In the genomic region with DNA sequence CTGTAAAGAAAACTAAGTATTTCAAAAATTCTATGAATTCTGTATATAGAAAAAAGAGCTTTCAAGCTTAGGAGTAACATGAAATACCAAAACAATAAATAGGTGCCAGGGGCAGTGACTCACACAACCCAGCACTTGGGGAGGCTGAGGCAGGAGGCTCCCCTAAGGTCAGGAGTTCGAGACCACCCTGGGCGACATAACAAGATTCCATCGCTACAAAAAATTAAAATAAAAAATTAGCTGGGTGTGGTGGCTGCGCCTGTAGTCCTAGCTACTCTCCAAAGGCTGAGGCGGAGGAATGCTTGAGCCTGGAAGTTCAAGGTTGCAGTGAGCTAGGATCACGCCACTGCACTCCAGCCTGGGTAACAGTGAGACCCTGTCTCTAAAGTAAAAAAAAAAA, we compare ENCODE assay signal across 11 cellular contexts. TPM values are rescaled to one million over a fixed set of nuclear protein-coding genes. Genes with fewer than 3 reads are reported as not detected.
"Had no signal": no experiment of that assay in that cellular context is flagged by ENCODE, and none has a peak within 500 bp of the region (broad histone marks: within the 10 kb centered on the region; RNA-seq: fewer than 3 reads in every experiment).

No MANE protein-coding gene starts in this region.

- H2AFZ ChIP-seq: GM23248 had no signal

- H3K9ac ChIP-seq: GM23248, KMS-11 had no signal

- H3K4me2 ChIP-seq: KMS-11 had no signal

- H3K4me3 ChIP-seq: GM23248 had no signal

- DNase-seq: GM23248, H9, HCEC 1CT, HFFc6, IMR-90, KBM-7 had no signal

- H3K27ac Mint-ChIP-seq: HFFc6 had no signal

- H3K27ac ChIP-seq: GM23248, KMS-11 had no signal

- FAIRE-seq: H1, H54, HTR-8/SVneo had no signal

- H3K4me3 Mint-ChIP-seq: H9, HFFc6 had no signal

- H3K9me3 Mint-ChIP-seq: H9 had no signal

RNA-seq across cellular contexts. Expression of a gene that starts 21.5 kb away (rescaled TPM):
- total RNA-seq: HT-29 had no signal

RNA-seq across cellular contexts. Expression of a gene that starts 33.0 kb away (rescaled TPM):
- total RNA-seq: GM23248, HT-29, IMR-90 had no signal
- polyA plus RNA-seq: GM23248, IMR-90 had no signal
